In genomic region chr20:36745234-36745926, GRCh38 we compare ENCODE assay signal across 8 cellular contexts. TPM values are rescaled to one million over a fixed set of nuclear protein-coding genes. Genes with fewer than 3 reads are reported as not detected.
DNase-seq lines count a peak whose midpoint lies in the region; ATAC-seq lines count a peak whose summit lies in the region.

No MANE protein-coding gene starts in this region.

- peak in 2 of 3 experiments; percentile 12 to 30 for DNase-seq in activated CD8-positive, alpha-beta memory T cell treated with anti-CD3 and anti-CD28 coated beads for 48 hours (ENCODE audit: low read depth in 2 of 3, low spot score in 2 of 3)
- DNase-seq in activated CD8-positive, alpha-beta memory T cell treated with anti-CD3 and anti-CD28 coated beads, Interleukin-2, amount 50 U/mL, for 4 hours, result no peak
- DNase-seq in RPMI7951 (ENCODE audit: low read depth), result peak; percentile 22
- DNase-seq in effector memory CD8-positive, alpha-beta T cell, result peak in 1 of 3 experiments; percentile 26
- DNase-seq in myocyte (ENCODE audit: low read depth), result peak; percentile 22
- peak; percentile 66 to 80 for DNase-seq in aorta
- DNase-seq in SW 1271 (lab: John Stamatoyannopoulos, UW), result no peak

- intact Hi-C loops in aorta (cut with DNase I), result loop anchor here in 1 of 2 donors (5.0 kb wide), 1 partner anchor 43 kb away; no protein-coding TSS in a partner anchor

- no peaks in the 10 kb centered on the region for H3K27me3 ChIP-seq in aorta (ENCODE audit: control insufficient read depth in 1 of 2, insufficient read depth in 2 of 2, low read length in 1 of 2)

- H3K4me1 ChIP-seq in aorta (ENCODE audit: control insufficient read depth in 1 of 2, insufficient read depth in 2 of 2, low read length in 2 of 2), result no peaks in the 10 kb centered on the region

- H3K27ac Mint-ChIP-seq in effector memory CD8-positive, alpha-beta T cell, result peak overlapping the region; percentile 65 to 83

- H3K36me3 ChIP-seq in aorta (ENCODE audit: control insufficient read depth in 1 of 2, insufficient read depth in 2 of 2, low read length in 1 of 2), result no peaks in the 10 kb centered on the region

- H3K9me3 Mint-ChIP-seq in effector memory CD8-positive, alpha-beta T cell, result no peaks in the 10 kb centered on the region

- H3K27ac ChIP-seq in aorta (ENCODE audit: low read depth in 1 of 2, low read length in 2 of 2), result peak overlapping the region; percentile 22 to 33

- peak overlapping the region; percentile 84 to 99 for H3K4me3 ChIP-seq in aorta (ENCODE audit: low read length in 2 of 2)

- peaks cover 20 to 29% of the 10 kb centered on the region in 2 donors for H3K4me1 Mint-ChIP-seq in effector memory CD8-positive, alpha-beta T cell (ENCODE audit: low read depth in 2 of 2)

- peaks cover 5% of the 10 kb centered on the region for H3K36me3 Mint-ChIP-seq in effector memory CD8-positive, alpha-beta T cell (ENCODE audit: insufficient read depth)

- no peaks in the 10 kb centered on the region for H3K9me3 ChIP-seq in aorta (ENCODE audit: control insufficient read depth, low read length)

- H3K4me3 Mint-ChIP-seq in effector memory CD8-positive, alpha-beta T cell, result peak overlapping the region; percentile 88 to 91

- no peaks in the 10 kb centered on the region for H3K27me3 Mint-ChIP-seq in effector memory CD8-positive, alpha-beta T cell

- WGBS in aorta, 2 donors, result 1 to 2% methylated on average over 32 to 44 of the region's 44 CpGs

- ATAC-seq in HG02870 (IDR thresholded peaks at IDR 0.05; ENCODE audit: unreplicated experiment), result peak; percentile 38
- ATAC-seq in effector memory CD8-positive, alpha-beta T cell (replicated peaks), result peak; percentile 32
- peak; percentile 48 for ATAC-seq in aorta (ENCODE audit: low FRiP score)

RNA-seq across cellular contexts. Expression of gene NDRG3, which starts 0.5 kb away (rescaled TPM):
- 46.2 and 52.3 TPM in 2 replicates for total RNA-seq in RPMI7951 (2014; rRNA removed; shearing (Covaris generic))
- total RNA-seq in myocyte (13.3 and 15.6 TPM in 2 replicates), aorta (10 to 100 TPM; 35.7 to 37.6 TPM)
- 22.6 TPM for polyA plus RNA-seq in myocyte (2012)
- polyA plus RNA-seq in aorta, result 10 to 100 TPM; 31.4 to 31.8 TPM

RNA-seq across cellular contexts. Expression of gene DSN1, which starts 28.2 kb away (rescaled TPM):
- 68.0 and 72.6 TPM in 2 replicates for total RNA-seq in RPMI7951 (2014; rRNA removed; shearing (Covaris generic))
- total RNA-seq in myocyte, result 4.6 and 8.4 TPM in 2 replicates
- polyA plus RNA-seq in myocyte (2012), result 3.8 TPM
- 1 to 10 TPM; 7.1 to 7.7 TPM for total RNA-seq in aorta
- 10 to 100 TPM in 1 of 2 donors, 1 to 10 TPM in 1; 7.1 to 10.6 TPM for polyA plus RNA-seq in aorta

Comparison
In these comparisons a context has a peak if more than half of its experiments do, and no peak if none do; other contexts are left out.
1. DNase-seq: peak in activated CD8-positive, alpha-beta memory T cell treated with anti-CD3 and anti-CD28 coated beads for 48 hours (2 of 3), RPMI7951 (single experiment), myocyte (single experiment) and aorta (2 of 2); none in activated CD8-positive, alpha-beta memory T cell treated with anti-CD3 and anti-CD28 coated beads, Interleukin-2, amount 50 U/mL, for 4 hours (single experiment) and SW 1271 (0 of 2).
2. Peak in every context shown above with its lines, with median percentiles within 50 percentile points of each other: ATAC-seq.